In genomic region chr7:140137078-140137477, GRCh38 we compare ENCODE assay signal across 2 cellular contexts.
TF ChIP-seq lines count a peak whose summit lies in the region.

No MANE protein-coding gene starts in this region.

TF ChIP-seq in HCT116, 20 proteins besides CTCF, POLR2A, EP300 and RAD21:
- no peak for TF ChIP-seq ZFX (IDR thresholded peaks at IDR 0.05)
- no peak for TF ChIP-seq EZH2 (IDR thresholded peaks at IDR 0.05)
- no peak for TF ChIP-seq ELF1 (IDR thresholded peaks at IDR 0.05; ENCODE audit: borderline replicate concordance, low read depth)
- TF ChIP-seq, protein P1, sequence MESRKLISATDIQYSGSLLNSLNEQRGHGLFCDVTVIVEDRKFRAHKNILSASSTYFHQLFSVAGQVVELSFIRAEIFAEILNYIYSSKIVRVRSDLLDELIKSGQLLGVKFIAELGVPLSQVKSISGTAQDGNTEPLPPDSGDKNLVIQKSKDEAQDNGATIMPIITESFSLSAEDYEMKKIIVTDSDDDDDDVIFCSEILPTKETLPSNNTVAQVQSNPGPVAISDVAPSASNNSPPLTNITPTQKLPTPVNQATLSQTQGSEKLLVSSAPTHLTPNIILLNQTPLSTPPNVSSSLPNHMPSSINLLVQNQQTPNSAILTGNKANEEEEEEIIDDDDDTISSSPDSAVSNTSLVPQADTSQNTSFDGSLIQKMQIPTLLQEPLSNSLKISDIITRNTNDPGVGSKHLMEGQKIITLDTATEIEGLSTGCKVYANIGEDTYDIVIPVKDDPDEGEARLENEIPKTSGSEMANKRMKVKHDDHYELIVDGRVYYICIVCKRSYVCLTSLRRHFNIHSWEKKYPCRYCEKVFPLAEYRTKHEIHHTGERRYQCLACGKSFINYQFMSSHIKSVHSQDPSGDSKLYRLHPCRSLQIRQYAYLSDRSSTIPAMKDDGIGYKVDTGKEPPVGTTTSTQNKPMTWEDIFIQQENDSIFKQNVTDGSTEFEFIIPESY (IDR thresholded peaks at IDR 0.05; ENCODE audit: extremely low read depth, insufficient replicate concordance, low read length) = no peak
- TF ChIP-seq TCF7L2 (IDR thresholded peaks at IDR 0.05; ENCODE audit: borderline replicate concordance, extremely low read depth, insufficient read depth, insufficient read length) = no peak
- no peak for TF ChIP-seq SP1 (IDR thresholded peaks at IDR 0.05; ENCODE audit: low read depth)
- TF ChIP-seq, protein P2, sequence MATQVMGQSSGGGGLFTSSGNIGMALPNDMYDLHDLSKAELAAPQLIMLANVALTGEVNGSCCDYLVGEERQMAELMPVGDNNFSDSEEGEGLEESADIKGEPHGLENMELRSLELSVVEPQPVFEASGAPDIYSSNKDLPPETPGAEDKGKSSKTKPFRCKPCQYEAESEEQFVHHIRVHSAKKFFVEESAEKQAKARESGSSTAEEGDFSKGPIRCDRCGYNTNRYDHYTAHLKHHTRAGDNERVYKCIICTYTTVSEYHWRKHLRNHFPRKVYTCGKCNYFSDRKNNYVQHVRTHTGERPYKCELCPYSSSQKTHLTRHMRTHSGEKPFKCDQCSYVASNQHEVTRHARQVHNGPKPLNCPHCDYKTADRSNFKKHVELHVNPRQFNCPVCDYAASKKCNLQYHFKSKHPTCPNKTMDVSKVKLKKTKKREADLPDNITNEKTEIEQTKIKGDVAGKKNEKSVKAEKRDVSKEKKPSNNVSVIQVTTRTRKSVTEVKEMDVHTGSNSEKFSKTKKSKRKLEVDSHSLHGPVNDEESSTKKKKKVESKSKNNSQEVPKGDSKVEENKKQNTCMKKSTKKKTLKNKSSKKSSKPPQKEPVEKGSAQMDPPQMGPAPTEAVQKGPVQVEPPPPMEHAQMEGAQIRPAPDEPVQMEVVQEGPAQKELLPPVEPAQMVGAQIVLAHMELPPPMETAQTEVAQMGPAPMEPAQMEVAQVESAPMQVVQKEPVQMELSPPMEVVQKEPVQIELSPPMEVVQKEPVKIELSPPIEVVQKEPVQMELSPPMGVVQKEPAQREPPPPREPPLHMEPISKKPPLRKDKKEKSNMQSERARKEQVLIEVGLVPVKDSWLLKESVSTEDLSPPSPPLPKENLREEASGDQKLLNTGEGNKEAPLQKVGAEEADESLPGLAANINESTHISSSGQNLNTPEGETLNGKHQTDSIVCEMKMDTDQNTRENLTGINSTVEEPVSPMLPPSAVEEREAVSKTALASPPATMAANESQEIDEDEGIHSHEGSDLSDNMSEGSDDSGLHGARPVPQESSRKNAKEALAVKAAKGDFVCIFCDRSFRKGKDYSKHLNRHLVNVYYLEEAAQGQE (IDR thresholded peaks at IDR 0.05; ENCODE audit: low read depth) = no peak
- TF ChIP-seq ATF3 (IDR thresholded peaks at IDR 0.05) = no peak
- no peak for TF ChIP-seq YY1 (IDR thresholded peaks at IDR 0.05; ENCODE audit: extremely low read depth, insufficient replicate concordance, low read depth, low read length)
- TF ChIP-seq FOSL1 (IDR thresholded peaks at IDR 0.05; ENCODE audit: low read depth) = no peak
- TF ChIP-seq SIN3A (IDR thresholded peaks at IDR 0.05; ENCODE audit: low read depth) = no peak
- TF ChIP-seq, protein P3, sequence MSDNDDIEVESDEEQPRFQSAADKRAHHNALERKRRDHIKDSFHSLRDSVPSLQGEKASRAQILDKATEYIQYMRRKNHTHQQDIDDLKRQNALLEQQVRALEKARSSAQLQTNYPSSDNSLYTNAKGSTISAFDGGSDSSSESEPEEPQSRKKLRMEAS (IDR thresholded peaks at IDR 0.05) = no peak
- TF ChIP-seq EGR1 (IDR thresholded peaks at IDR 0.05; ENCODE audit: low read depth) = no peak
- TF ChIP-seq POLR2AphosphoS5 (IDR thresholded peaks at IDR 0.05; ENCODE audit: low read depth, low read length) = no peak
- no peak for TF ChIP-seq EZH2phosphoT487 (IDR thresholded peaks at IDR 0.05; ENCODE audit: borderline replicate concordance)
- TF ChIP-seq ZNF274 (IDR thresholded peaks at IDR 0.05; ENCODE audit: low read depth, low read length) = no peak

TF ChIP-seq in K562, 482 proteins besides CTCF, POLR2A, EP300 and RAD21:
- TF ChIP-seq CEBPB (tag; IDR thresholded peaks at IDR 0.05) = peak; percentile 65
- TF ChIP-seq ZEB2 (IDR thresholded peaks at IDR 0.05) = no peak
- no peak for TF ChIP-seq CEBPG (CRISPR knock-in tag; IDR thresholded peaks at IDR 0.05)
- peak; percentile 19 to 56; a peak in 2 of 4 replicates for TF ChIP-seq CEBPG (tag; conservative IDR thresholded peaks at IDR 0.05 in 1 of 2, IDR thresholded peaks at IDR 0.05 in 1 of 2)
- TF ChIP-seq ZNF347 (CRISPR knock-in tag; IDR thresholded peaks at IDR 0.05; ENCODE audit: low read depth) = no peak
- TF ChIP-seq ZNF3 (CRISPR knock-in tag; IDR thresholded peaks at IDR 0.05) = no peak
